ENCODE assay signal across 8 cellular contexts in genomic region chr19:39833160-39833463, GRCh38. TPM values are rescaled to one million over a fixed set of nuclear protein-coding genes. Genes with fewer than 3 reads are reported as not detected.
DNase-seq lines count a peak whose midpoint lies in the region; FAIRE-seq and TF ChIP-seq lines count a peak whose summit lies in the region.

No MANE protein-coding gene starts in this region.

- no peak overlapping the region for H3K23ac ChIP-seq in trophoblast cell (ENCODE audit: low read length)

- no peak overlapping the region for H2BK120ac ChIP-seq in trophoblast cell (ENCODE audit: insufficient read depth, low read length, poor library complexity)

- peaks cover 3% of the 10 kb centered on the region for H3K79me1 ChIP-seq in trophoblast cell (ENCODE audit: low read length)

- TF ChIP-seq CTCF in DOHH2 (IDR thresholded peaks at IDR 0.05; ENCODE audit: low read depth, low read length, poor library complexity, severe bottlenecking) (no peak), OCI-LY3 (IDR thresholded peaks at IDR 0.05; ENCODE audit: low read depth, low read length) (no peak)

- peak overlapping the region; percentile 26 for H3K4ac ChIP-seq in trophoblast cell (ENCODE audit: low read depth, low read length)

- H3K4me3 ChIP-seq in DOHH2 (ENCODE audit: low read length) = peak overlapping the region; percentile 88
- peak overlapping the region; percentile 85 for H3K4me3 ChIP-seq in OCI-LY3 (ENCODE audit: low read length)
- H3K4me3 ChIP-seq in trophoblast cell (ENCODE audit: low read depth, low read length) = peak overlapping the region; percentile 98

- H4K8ac ChIP-seq in trophoblast cell (ENCODE audit: low read depth, low read length) = peak overlapping the region; percentile 44

- no peak overlapping the region for H2BK12ac ChIP-seq in trophoblast cell (ENCODE audit: low read length)

- no peaks in the 10 kb centered on the region for H3K9me2 ChIP-seq in DOHH2 (replicated peaks; ENCODE audit: control insufficient read depth, low read length)

- peak overlapping the region; percentile 45 for H4K91ac ChIP-seq in trophoblast cell (ENCODE audit: low read depth, low read length)

- no peak overlapping the region for H2AFZ ChIP-seq in OCI-LY3 (ENCODE audit: low read depth, low read length)
- H2AFZ ChIP-seq in trophoblast cell (ENCODE audit: insufficient read depth, low read length, poor library complexity) = no peak overlapping the region

- peaks cover 22% of the 10 kb centered on the region for H3F3A ChIP-seq in DOHH2 (ENCODE audit: control insufficient read depth, insufficient read depth)

- no CpG with 5 or more reads among the region's 24 CpGs for WGBS in trophoblast cell (ENCODE audit: extremely low coverage, insufficient coverage, insufficient read length)

- H3K27ac ChIP-seq in DOHH2 (ENCODE audit: low read depth, low read length) (no peak overlapping the region), OCI-LY3 (ENCODE audit: low read length) (no peak overlapping the region), epithelial cell of prostate (peak overlapping the region; percentile 59), trophoblast cell (ENCODE audit: low read depth, low read length) (no peak overlapping the region)

- H3K4me2 ChIP-seq in DOHH2 (ENCODE audit: low read length) (peak overlapping the region; percentile 95), OCI-LY3 (ENCODE audit: low read length) (peak overlapping the region; percentile 77), trophoblast cell (ENCODE audit: low read length) (peak overlapping the region; percentile 89)

- no peak overlapping the region for H2AK5ac ChIP-seq in trophoblast cell (ENCODE audit: low read length)

- H3K36me3 ChIP-seq in DOHH2 (ENCODE audit: control insufficient read depth, low read length) = peaks cover 91% of the 10 kb centered on the region
- H3K36me3 ChIP-seq in OCI-LY3 (replicated peaks; ENCODE audit: low read depth, low read length) = peaks cover 76% of the 10 kb centered on the region
- H3K36me3 ChIP-seq in trophoblast cell (ENCODE audit: control insufficient read depth in 1 of 2, insufficient read depth in 2 of 2, low read length in 2 of 2) = peaks cover 38 to 56% of the 10 kb centered on the region in 2 experiments

- no peaks in the 10 kb centered on the region for H3K9me3 ChIP-seq in DOHH2 (ENCODE audit: control insufficient read depth, insufficient read depth, low read length)
- no peaks in the 10 kb centered on the region for H3K9me3 ChIP-seq in OCI-LY3 (ENCODE audit: insufficient read depth, low read length)
- H3K9me3 ChIP-seq in trophoblast cell (ENCODE audit: insufficient read depth, low read depth, low read length) = peaks cover 5% of the 10 kb centered on the region

- H3K4me1 ChIP-seq in DOHH2 (ENCODE audit: control insufficient read depth, low read length) (peaks cover 22% of the 10 kb centered on the region), OCI-LY3 (ENCODE audit: low read length) (peaks cover 6% of the 10 kb centered on the region), trophoblast cell (ENCODE audit: control insufficient read depth in 1 of 2, insufficient read depth in 2 of 2, low read length in 2 of 2) (peaks cover 5 to 10% of the 10 kb centered on the region in 2 experiments)

- TF ChIP-seq POLR2A in H54 (IDR thresholded peaks at IDR 0.05; ENCODE audit: low read depth, low read length) = no peak

- DNase-seq in epithelial cell of prostate (ENCODE audit: low read depth, low spot score) (no peak), trophoblast cell (no peak), H54 (ENCODE audit: insufficient read length, low spot score) (no peak), NCI-H1417 treated with DMSO at 0.1 percent for 48 hours (lab: John Stamatoyannopoulos, UW) (no peak), ureter (ENCODE audit: low spot score) (no peak), UCSD-AML1 (lab: John Stamatoyannopoulos, UW; ENCODE audit: unreplicated experiment) (no peak)

- H4K12ac ChIP-seq in trophoblast cell (ENCODE audit: low read depth, low read length) = no peak overlapping the region

- H3K9ac ChIP-seq in OCI-LY3 (ENCODE audit: low read length) (no peak overlapping the region), trophoblast cell (ENCODE audit: low read length) (peak overlapping the region; percentile 48)

- H3K18ac ChIP-seq in trophoblast cell (ENCODE audit: low read length) = peak overlapping the region; percentile 13

- no peak overlapping the region for H3K14ac ChIP-seq in trophoblast cell (ENCODE audit: low read length)

- no peak for FAIRE-seq in H54 (lab: Jason Lieb, UNC)

- H3K79me2 ChIP-seq in DOHH2 (ENCODE audit: control insufficient read depth, low read length) (peaks cover 17% of the 10 kb centered on the region), OCI-LY3 (ENCODE audit: low read length) (peaks cover 19% of the 10 kb centered on the region), trophoblast cell (ENCODE audit: control insufficient read depth, insufficient read depth, low read length, poor library complexity) (peaks cover 5% of the 10 kb centered on the region)

- no peaks in the 10 kb centered on the region for H3K27me3 ChIP-seq in DOHH2 (ENCODE audit: control insufficient read depth, low read length)
- no peaks in the 10 kb centered on the region for H3K27me3 ChIP-seq in OCI-LY3 (ENCODE audit: low read depth, low read length)
- no peaks in the 10 kb centered on the region for H3K27me3 ChIP-seq in trophoblast cell (ENCODE audit: insufficient read depth, low read length)

- H4K20me1 ChIP-seq in DOHH2 (ENCODE audit: control insufficient read depth, insufficient read depth, low read depth, low read length) (0 out of 2 replicates have a peak, but pooled peaks cover 9% of the 10 kb centered on the region), OCI-LY3 (ENCODE audit: insufficient read depth, low read length) (no peaks in the 10 kb centered on the region; the same call in 1 of the 2 replicates)

- H2BK5ac ChIP-seq in trophoblast cell (ENCODE audit: low read depth, low read length, poor library complexity) = no peak overlapping the region

RNA-seq across cellular contexts. Expression of gene DYRK1B, which starts 0.8 kb away (rescaled TPM):
- polyA plus RNA-seq in trophoblast cell (2013) = 16.6 and 16.9 TPM in 2 replicates
- 19.7 TPM for total RNA-seq in ureter

RNA-seq across cellular contexts. Expression of gene FBL, which starts 13.1 kb away (rescaled TPM):
- 183 and 189 TPM in 2 replicates for polyA plus RNA-seq in trophoblast cell (2013)
- 311 TPM for total RNA-seq in ureter

RNA-seq across cellular contexts. Expression of gene LEUTX, which starts 54.5 kb away (rescaled TPM):
- polyA plus RNA-seq in trophoblast cell (2013) = not detected in 2 replicates
- total RNA-seq in ureter = not detected
